ENCODE assay signal across 14 cellular contexts in genomic region chr17:49502258-49502657, GRCh38. TPM values are rescaled to one million over a fixed set of nuclear protein-coding genes. Genes with fewer than 3 reads are reported as not detected.
DNase-seq lines count a peak whose midpoint lies in the region; FAIRE-seq and TF ChIP-seq lines count a peak whose summit lies in the region.
"Had no signal": no experiment of that assay in that cellular context is flagged by ENCODE, and none has a peak within 500 bp of the region (broad histone marks: within the 10 kb centered on the region; RNA-seq: fewer than 3 reads in every experiment).

No MANE protein-coding gene starts in this region.

- H3K4me3 ChIP-seq in HEK293 (ENCODE audit: low read depth, low read length): no peak overlapping the region
- H3K4me3 ChIP-seq in mammary epithelial cell (replicated peaks in 1 of 3; ENCODE audit: insufficient read depth in 1 of 3, low read depth in 2 of 3, low read length in 3 of 3): no peak overlapping the region
- no peak overlapping the region for H3K4me3 ChIP-seq in keratinocyte (ENCODE audit: control insufficient read depth in 2 of 3, extremely low read depth in 1 of 3, insufficient read depth in 2 of 3, low read depth in 1 of 3, low read length in 3 of 3)
- H3K4me3 ChIP-seq in OCI-LY7 (ENCODE audit: low read depth, low read length, poor library complexity, severe bottlenecking): no peak overlapping the region
- H3K4me3 ChIP-seq: BLaER1 treated with 17β-estradiol and CSF1 and Interleukin-3, amounts not matched to agents 10 nM and 100 nM had no signal

- H3K79me2 ChIP-seq in mammary epithelial cell (ENCODE audit: insufficient read depth, low read length) (peaks cover 5% of the 10 kb centered on the region), keratinocyte (ENCODE audit: control insufficient read depth, insufficient read depth, low read length) (no peaks in the 10 kb centered on the region), OCI-LY7 (ENCODE audit: insufficient read depth, low read depth, low read length) (no peaks in the 10 kb centered on the region)

- in situ Hi-C loops in mammary epithelial cell (cut with MboI; ENCODE audit: low sequenced_read_pairs in 2 of 2): no loop called here

- H4K20me1 ChIP-seq in mammary epithelial cell (ENCODE audit: insufficient read depth, low read length) (no peaks in the 10 kb centered on the region), keratinocyte (ENCODE audit: control insufficient read depth, extremely low read depth, insufficient read depth, low read length) (no peaks in the 10 kb centered on the region), OCI-LY7 (ENCODE audit: insufficient read depth, low read length) (no peaks in the 10 kb centered on the region)

- no peak for TF ChIP-seq CTCF in HEK293 (tag by site-specific recombination; IDR thresholded peaks at IDR 0.05)
- TF ChIP-seq CTCF in mammary epithelial cell (conservative IDR thresholded peaks at IDR 0.05 in 1 of 2, IDR thresholded peaks at IDR 0.05 in 1 of 2; ENCODE audit: extremely low read depth in 1 of 2, insufficient read depth in 1 of 2, low read depth in 1 of 2, low read length in 2 of 2): no peak
- TF ChIP-seq CTCF in keratinocyte (optimal IDR thresholded peaks at IDR 0.05 in 1 of 3, IDR thresholded peaks at IDR 0.05 in 1 of 3, conservative IDR thresholded peaks at IDR 0.05 in 1 of 3; ENCODE audit: extremely low read depth in 1 of 3, insufficient read depth in 2 of 3, low read length in 3 of 3): no peak
- no peak for TF ChIP-seq CTCF in progenitor cell of endocrine pancreas (IDR thresholded peaks at IDR 0.05; ENCODE audit: unreplicated experiment)
- no peak for TF ChIP-seq CTCF in OCI-LY7 (conservative IDR thresholded peaks at IDR 0.05; ENCODE audit: low read length)

- H3K36me3 ChIP-seq in HEK293 (ENCODE audit: control insufficient read depth in 2 of 2, insufficient read depth in 1 of 2, low read length in 2 of 2) (no peaks in the 10 kb centered on the region), mammary epithelial cell (ENCODE audit: insufficient read depth, low read length) (no peaks in the 10 kb centered on the region), keratinocyte (ENCODE audit: control insufficient read depth in 2 of 2, extremely low read depth in 1 of 2, insufficient read depth in 2 of 2, low read length in 2 of 2) (no peaks in the 10 kb centered on the region), OCI-LY7 (ENCODE audit: insufficient read depth, low read length) (no peaks in the 10 kb centered on the region)
- H3K36me3 ChIP-seq: BLaER1 treated with 17β-estradiol and CSF1 and Interleukin-3, amounts not matched to agents 10 nM and 100 nM had no signal

- H2AFZ ChIP-seq in mammary epithelial cell (ENCODE audit: low read depth, low read length) (no peak overlapping the region), keratinocyte (ENCODE audit: control insufficient read depth, low read length) (no peak overlapping the region), OCI-LY7 (ENCODE audit: low read length) (no peak overlapping the region)

- no peaks in the 10 kb centered on the region for H3K9me3 Mint-ChIP-seq in progenitor cell of endocrine pancreas (ENCODE audit: low read depth)

- H3K27me3 ChIP-seq in mammary epithelial cell (ENCODE audit: insufficient read depth, low read length) (no peaks in the 10 kb centered on the region), keratinocyte (ENCODE audit: control insufficient read depth, extremely low read depth, insufficient read depth, low read length) (peaks cover 6% of the 10 kb centered on the region)

- no TSS peak for BruUV-seq in mammary epithelial cell (replicated peaks; lab: Mats Ljungman, UMichigan)
- BruUV-seq in OCI-LY7 (replicated peaks; lab: Mats Ljungman, UMichigan): no TSS peak

- intact Hi-C loops in mammary epithelial cell (cut with micrococcal nuclease): loop anchor here (5.0 to 10.0 kb wide), 2 partner anchors 205 to 563 kb away; partner anchors contain the start of gene SLC35B1
- intact Hi-C loops in OCI-LY7 (cut with micrococcal nuclease; ENCODE audit: unreplicated experiment): no loop called here

- no peak overlapping the region for H3K9ac ChIP-seq in mammary epithelial cell (ENCODE audit: insufficient read depth, low read length)
- no peak overlapping the region for H3K9ac ChIP-seq in keratinocyte (ENCODE audit: control insufficient read depth, extremely low read depth, insufficient read depth, low read length)
- H3K9ac ChIP-seq: BLaER1 treated with 17β-estradiol and CSF1 and Interleukin-3, amounts not matched to agents 10 nM and 100 nM had no signal

- DNase-seq in mammary epithelial cell: no peak
- DNase-seq in keratinocyte (ENCODE audit: low read depth, low spot score): no peak
- DNase-seq in progenitor cell of endocrine pancreas (ENCODE audit: low spot score, unreplicated experiment): no peak
- no peak for DNase-seq in stimulated activated CD4-positive, alpha-beta T cell treated with anti-CD3 and anti-CD28 coated beads, Interleukin-4, amount 100 ng/mL, for 4 hours
- no peak for DNase-seq in OCI-LY7 (ENCODE audit: low spot score)
- no peak for DNase-seq in NCI-H1694 (lab: John Stamatoyannopoulos, UW)
- DNase-seq: AML-193; CD4-positive, CD25-positive, alpha-beta regulatory T cell; DMS53; GF-D8; IMR-90 had no signal

- peak overlapping the region; percentile 38 for H3K4me2 ChIP-seq in mammary epithelial cell (ENCODE audit: insufficient read depth, low read depth, low read length)
- no peak overlapping the region for H3K4me2 ChIP-seq in keratinocyte (ENCODE audit: control insufficient read depth, extremely low read depth, insufficient read depth, low read depth, low read length)
- H3K4me2 ChIP-seq in OCI-LY7 (ENCODE audit: low read length): no peak overlapping the region

- peaks cover 75% of the 10 kb centered on the region for H3K27me3 Mint-ChIP-seq in progenitor cell of endocrine pancreas

- no peak overlapping the region for H3K4me3 Mint-ChIP-seq in progenitor cell of endocrine pancreas (ENCODE audit: low read depth)
- H3K4me3 Mint-ChIP-seq: CD4-positive, CD25-positive, alpha-beta regulatory T cell had no signal

- CTCF ChIA-PET in HEK293 (lab: Yijun Ruan, JAX): interaction anchor here (0.6 to 2.5 kb wide), 3 partner anchors 27 to 54 kb away, joined by 3 to 10 read pairs (median 3); no protein-coding TSS in a partner anchor
- CTCF ChIA-PET in mammary epithelial cell (lab: Charles Lee; ENCODE audit: low non-redundant PET): no interaction called here
- CTCF ChIA-PET in OCI-LY7 (lab: Charles Lee; ENCODE audit: unreplicated experiment): interaction anchor here (0.5 kb wide), 1 partner anchor 688 kb away, joined by 5 read pairs; no protein-coding TSS in a partner anchor

- H3K27ac ChIP-seq in HEK293 (ENCODE audit: extremely low read depth, low read depth, low read length) (no peak overlapping the region), mammary epithelial cell (ENCODE audit: insufficient read depth, low read depth, low read length) (no peak overlapping the region), keratinocyte (ENCODE audit: control insufficient read depth, insufficient read depth, low read length) (no peak overlapping the region), OCI-LY7 (ENCODE audit: low read depth, low read length, poor library complexity, severe bottlenecking) (no peak overlapping the region)
- H3K27ac ChIP-seq: BLaER1 treated with 17β-estradiol and CSF1 and Interleukin-3, amounts not matched to agents 10 nM and 100 nM had no signal

- H3K4me1 ChIP-seq in HEK293 (ENCODE audit: control insufficient read depth, insufficient read depth, low read length): peaks cover 7% of the 10 kb centered on the region; the same call in 1 of the 2 replicates
- H3K4me1 ChIP-seq in mammary epithelial cell (ENCODE audit: insufficient read depth, low read length): peaks cover 38% of the 10 kb centered on the region
- H3K4me1 ChIP-seq in keratinocyte (ENCODE audit: control insufficient read depth, extremely low read depth, insufficient read depth, low read length): peaks cover 20% of the 10 kb centered on the region
- H3K4me1 ChIP-seq in OCI-LY7 (ENCODE audit: insufficient read depth, low read length, poor library complexity, severe bottlenecking): no peaks in the 10 kb centered on the region

- H3K9me3 ChIP-seq in HEK293 (ENCODE audit: control insufficient read depth, insufficient read depth, low read depth, low read length) (no peaks in the 10 kb centered on the region), mammary epithelial cell (replicated peaks; ENCODE audit: insufficient read depth, low read length) (no peaks in the 10 kb centered on the region), keratinocyte (ENCODE audit: control insufficient read depth, low read depth, low read length) (no peaks in the 10 kb centered on the region), OCI-LY7 (ENCODE audit: low read length) (no peaks in the 10 kb centered on the region)
- H3K9me3 ChIP-seq: BLaER1 treated with 17β-estradiol and CSF1 and Interleukin-3, amounts not matched to agents 10 nM and 100 nM had no signal

- dilution Hi-C loops in mammary epithelial cell (cut with HindIII; ENCODE audit: low sequenced_read_pairs): loop anchor here (5.0 kb wide), 3 partner anchors 65 to 200 kb away; no protein-coding TSS in a partner anchor
- dilution Hi-C loops in keratinocyte (cut with MboI; ENCODE audit: extremely low pct_ligation_motif_present, low sequenced_read_pairs): loop anchor here (5.0 kb wide), 1 partner anchor 65 kb away; no protein-coding TSS in a partner anchor

- no peaks in the 10 kb centered on the region for H3K36me3 Mint-ChIP-seq in progenitor cell of endocrine pancreas (ENCODE audit: insufficient read depth)
- H3K36me3 Mint-ChIP-seq: CD4-positive, CD25-positive, alpha-beta regulatory T cell had no signal

- peak; percentile 39 for FAIRE-seq in keratinocyte (lab: Jason Lieb, UNC)
- FAIRE-seq: H54 had no signal

- WGBS in mammary epithelial cell (ENCODE audit: low coverage, missing lambda C conversion rate): 39% methylated on average over 3 of the region's 4 CpGs

- peaks cover 6% of the 10 kb centered on the region for H3K4me1 Mint-ChIP-seq in progenitor cell of endocrine pancreas (ENCODE audit: low read depth)

- no peaks in the 10 kb centered on the region for H3K9me1 ChIP-seq in keratinocyte (ENCODE audit: control insufficient read depth, extremely low read depth, insufficient read depth, low read length)

- no peaks in the 10 kb centered on the region for H3K9me2 ChIP-seq in OCI-LY7 (ENCODE audit: insufficient read depth, low read length)

- POLR2A ChIA-PET in HEK293 (lab: Yijun Ruan, JAX): no interaction called here
- POLR2A ChIA-PET in OCI-LY7 (lab: Charles Lee): no interaction called here

- H3K27ac Mint-ChIP-seq in progenitor cell of endocrine pancreas: peak overlapping the region; percentile 65
- H3K27ac Mint-ChIP-seq: CD4-positive, CD25-positive, alpha-beta regulatory T cell had no signal

RNA-seq across cellular contexts. Expression of gene NGFR, which starts 7.2 kb away (rescaled TPM):
- 10 to 100 TPM; 16.3 to 25.5 TPM for total RNA-seq in mammary epithelial cell
- 33.5 TPM for polyA plus RNA-seq in mammary epithelial cell
- 17.4 TPM for polyA minus RNA-seq in mammary epithelial cell
- 0.97 to 3.1 TPM (median 1.7 TPM) in 3 replicates for polyA plus RNA-seq in keratinocyte
- 0.35 TPM for polyA plus RNA-seq in keratinocyte (2011; ENCODE audit: low read depth)
- 0.52 and 1.4 TPM in 2 replicates for polyA plus RNA-seq in keratinocyte (2011; cell fraction: cytosol; rRNA removed)
- polyA plus RNA-seq in keratinocyte (2011; cell fraction: nucleus; rRNA removed): 1.4 and 2.8 TPM in 2 replicates
- polyA plus RNA-seq in keratinocyte (2012; ENCODE audit: low replicate concordance): 0.78 and 5.4 TPM in 2 replicates
- polyA minus RNA-seq in keratinocyte: 0.96 to 3.8 TPM (median 2.2 TPM) in 3 replicates
- polyA minus RNA-seq in keratinocyte (2011; cell fraction: cytosol; rRNA and poly(A)+ RNA removed): 1.9 TPM
- polyA minus RNA-seq in keratinocyte (2011; cell fraction: nucleus; rRNA and poly(A)+ RNA removed): 1.4 and 2.5 TPM in 2 replicates
- 2.7 and 6.2 TPM in 2 replicates for total RNA-seq in progenitor cell of endocrine pancreas
- 0.13 and 1.1 TPM in 2 replicates for total RNA-seq in OCI-LY7 (2014; rRNA removed; shearing (Covaris generic))
- 0.10 and 0.17 TPM in 2 replicates for total RNA-seq in OCI-LY7 (2022)
- polyA plus RNA-seq: CD4-positive, CD25-positive, alpha-beta regulatory T cell had no signal
